17 cellular contexts compared by ENCODE assay signal in the genomic region with DNA sequence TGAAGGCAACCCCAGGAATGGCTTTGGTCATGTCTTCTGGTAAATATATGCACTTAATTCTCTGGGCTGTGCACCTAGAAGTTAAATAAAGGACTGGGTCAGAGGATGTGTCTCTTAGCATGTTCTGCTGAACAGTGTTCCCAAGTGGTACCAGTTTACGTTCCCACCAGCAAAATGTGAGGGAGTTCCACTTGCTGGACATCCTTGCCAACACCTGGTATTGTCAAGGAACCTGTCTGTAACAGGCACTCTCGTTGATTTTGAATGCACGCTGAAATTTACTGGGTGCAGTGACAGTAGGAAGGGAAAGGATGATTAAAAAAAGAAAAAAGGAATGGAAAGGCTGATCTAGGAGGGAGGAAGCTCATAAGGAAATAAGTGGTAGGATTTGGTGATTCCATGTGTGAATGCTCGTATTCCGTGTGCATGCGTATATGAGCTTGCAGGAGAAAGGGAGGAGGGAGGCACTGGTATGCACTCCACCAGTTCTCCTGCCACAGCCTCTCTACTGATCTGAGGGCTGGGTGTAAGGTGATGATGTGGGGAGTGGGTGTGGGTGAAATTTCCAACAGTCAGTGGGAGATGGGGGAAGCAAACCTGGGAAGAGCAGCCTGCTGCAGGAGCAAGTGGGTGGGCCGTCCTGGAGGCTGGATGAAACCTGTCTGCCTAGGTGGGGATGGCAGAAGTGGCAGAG. TPM values are rescaled to one million over a fixed set of nuclear protein-coding genes. Genes with fewer than 3 reads are reported as not detected.
DNase-seq lines count a peak whose midpoint lies in the region; ATAC-seq, FAIRE-seq and TF ChIP-seq lines count a peak whose summit lies in the region.
"Had no signal": no experiment of that assay in that cellular context is flagged by ENCODE, and none has a peak within 500 bp of the region (broad histone marks: within the 10 kb centered on the region; RNA-seq: fewer than 3 reads in every experiment).

No MANE protein-coding gene starts in this region.

- H2BK5ac ChIP-seq in IMR-90 (ENCODE audit: low read depth, low read length, poor library complexity, severe bottlenecking), result peak overlapping the region; percentile 82

- H3K4me3 Mint-ChIP-seq in CD4-positive, alpha-beta memory T cell, result peak overlapping the region in 7 of 8 donors; percentile 31 to 87 (median 56)
- H3K4me3 Mint-ChIP-seq in central memory CD8-positive, alpha-beta T cell, result peak overlapping the region; percentile 29
- no peak overlapping the region for H3K4me3 Mint-ChIP-seq in nephron progenitor cell
- H3K4me3 Mint-ChIP-seq: brain had no signal

- peaks cover 8 to 79% of the 10 kb centered on the region in 2 experiments; a peak in 3 of 4 replicates for H3K79me1 ChIP-seq in IMR-90 (ENCODE audit: low read depth in 1 of 2, low read length in 2 of 2)

- H3K27ac Mint-ChIP-seq in CD4-positive, alpha-beta memory T cell, result peak overlapping the region; percentile 77 to 97 (median 91)
- peak overlapping the region; percentile 72 for H3K27ac Mint-ChIP-seq in central memory CD8-positive, alpha-beta T cell (ENCODE audit: low read depth)
- peak overlapping the region; percentile 26 for H3K27ac Mint-ChIP-seq in nephron progenitor cell

- no peak for TF ChIP-seq RAD21 in IMR-90 (IDR thresholded peaks at IDR 0.05; ENCODE audit: low read length)

- no peak overlapping the region for H3K4ac ChIP-seq in IMR-90 (ENCODE audit: low read depth, low read length)

- peak overlapping the region; percentile 70 for H2AK5ac ChIP-seq in IMR-90 (ENCODE audit: low read depth, low read length)

- peaks cover 81% of the 10 kb centered on the region for H3K4me1 ChIP-seq in CD4-positive, alpha-beta memory T cell (ENCODE audit: insufficient read depth, low read length)
- H3K4me1 ChIP-seq in IMR-90 (ENCODE audit: control insufficient read depth, insufficient read depth, low read length), result peaks cover 39% of the 10 kb centered on the region
- peaks cover 3 to 5% of the 10 kb centered on the region in 2 donors for H3K4me1 ChIP-seq in small intestine (ENCODE audit: control insufficient read depth in 2 of 2, insufficient read depth in 1 of 2, low read depth in 1 of 2, low read length in 1 of 2)

- no peak overlapping the region for H4K8ac ChIP-seq in IMR-90 (ENCODE audit: low read depth in 2 of 2, low read length in 2 of 2)

- no peak overlapping the region for H3K4me2 ChIP-seq in IMR-90 (ENCODE audit: low read depth, low read length)

- no peak for TF ChIP-seq POLR2A in IMR-90 (IDR thresholded peaks at IDR 0.05; ENCODE audit: low read depth, low read length)

- no peak overlapping the region for H4K91ac ChIP-seq in IMR-90 (ENCODE audit: insufficient read depth, low read depth, low read length)

- WGBS in IMR-90 (ENCODE audit: extremely low coverage in 2 of 2, insufficient read length in 1 of 2), 2 experiments, result 100% methylated on average over 3 of the region's 7 CpGs; no CpG with 5 or more reads in 1 of the 2 experiments
- 90 to 96% (median 90%) methylated on average over 7 of the region's 7 CpGs for WGBS in small intestine, 3 donors

- peaks cover 13% of the 10 kb centered on the region for H3K36me3 ChIP-seq in CD4-positive, alpha-beta memory T cell (ENCODE audit: insufficient read depth, low read length)
- H3K36me3 ChIP-seq in IMR-90 (ENCODE audit: control insufficient read depth, insufficient read depth, low read length), result peaks cover 28% of the 10 kb centered on the region
- peaks cover 3 to 5% of the 10 kb centered on the region in 2 donors for H3K36me3 ChIP-seq in small intestine (ENCODE audit: control insufficient read depth in 2 of 2, insufficient read depth in 2 of 2, low read length in 2 of 2)

- TF ChIP-seq CTCF in IMR-90 (conservative IDR thresholded peaks at IDR 0.05; ENCODE audit: low read depth, low read length) (no peak), nephron progenitor cell (IDR thresholded peaks at IDR 0.05) (no peak)

- no peak overlapping the region for H3K18ac ChIP-seq in IMR-90 (ENCODE audit: low read depth, low read length)

- H2AFZ ChIP-seq in IMR-90 (replicated peaks; ENCODE audit: low read length, poor library complexity), result no peak overlapping the region

- no peak overlapping the region for H2BK120ac ChIP-seq in IMR-90 (ENCODE audit: low read depth, low read length)

- no peak overlapping the region; the same call in 1 of the 2 replicates for H3K14ac ChIP-seq in IMR-90 (replicated peaks; ENCODE audit: low read depth, low read length)

- FAIRE-seq in small intestine (lab: Jason Lieb, UNC), result no peak

- H3K27me3 Mint-ChIP-seq in CD4-positive, alpha-beta memory T cell, result no peaks in the 10 kb centered on the region
- no peaks in the 10 kb centered on the region for H3K27me3 Mint-ChIP-seq in central memory CD8-positive, alpha-beta T cell
- H3K27me3 Mint-ChIP-seq in nephron progenitor cell (ENCODE audit: low read depth, poor library complexity), result no peaks in the 10 kb centered on the region
- H3K27me3 Mint-ChIP-seq: brain had no signal

- peaks cover 87% of the 10 kb centered on the region for H4K20me1 ChIP-seq in IMR-90 (ENCODE audit: insufficient read depth, low read length)

- H3K56ac ChIP-seq in IMR-90 (ENCODE audit: extremely low read depth, insufficient read depth, low read length), result no peak overlapping the region

- no peak overlapping the region for H2BK20ac ChIP-seq in IMR-90 (ENCODE audit: low read depth, low read length)

- no peak for DNase-seq in CD4-positive, alpha-beta memory T cell
- DNase-seq in IMR-90 (no peak), nephron progenitor cell (no peak), germinal center (ENCODE audit: low spot score) (no peak), small intestine (no peak)
- DNase-seq in central memory CD8-positive, alpha-beta T cell (ENCODE audit: low spot score in 2 of 2), result no peak
- DNase-seq: activated T-cell treated with anti-CD3 and anti-CD28 coated beads, Interleukin-2, amount 50 U/mL, for 48 hours; COR-L47; glutamatergic neuron; left colon; NCI-H1048; NCI-H2171; NK-92 treated with Interleukin-12 subunit alpha and Interleukin-12 subunit beta, amount 100 ng/mL, for 24 hours; SHP77 treated with DMSO at 0.1 percent for 48 hours had no signal

- H3K23ac ChIP-seq in IMR-90 (ENCODE audit: low read depth, low read length), result peak overlapping the region; percentile 76; the same call in 1 of the 2 replicates

- no peaks in the 10 kb centered on the region for H3K9me3 ChIP-seq in CD4-positive, alpha-beta memory T cell (ENCODE audit: control insufficient read depth in 1 of 2, low read length in 2 of 2)
- H3K9me3 ChIP-seq in IMR-90 (ENCODE audit: control insufficient read depth, insufficient read depth, low read length) (no peaks in the 10 kb centered on the region), small intestine (ENCODE audit: control insufficient read depth, low read depth) (no peaks in the 10 kb centered on the region)

- ATAC-seq in IMR-90 (ENCODE audit: low read depth) (no peak), HG03457 (IDR thresholded peaks at IDR 0.05; ENCODE audit: unreplicated experiment) (no peak)
- ATAC-seq in central memory CD8-positive, alpha-beta T cell (replicated peaks; ENCODE audit: extremely low read depth, poor library complexity, severe bottlenecking), result no peak
- ATAC-seq: left colon, sciatic nerve had no signal

- no peak overlapping the region for H2BK15ac ChIP-seq in IMR-90 (ENCODE audit: low read depth, low read length)

- peaks cover 29 to 46% of the 10 kb centered on the region in 2 donors for H3K36me3 Mint-ChIP-seq in CD4-positive, alpha-beta memory T cell
- H3K36me3 Mint-ChIP-seq in central memory CD8-positive, alpha-beta T cell (ENCODE audit: insufficient read depth), result peaks cover 38% of the 10 kb centered on the region
- peaks cover 30% of the 10 kb centered on the region for H3K36me3 Mint-ChIP-seq in nephron progenitor cell (ENCODE audit: low read depth)

- H4K5ac ChIP-seq in IMR-90 (ENCODE audit: low read depth, low read length), result no peak overlapping the region

- peaks cover 55% of the 10 kb centered on the region for H3K9me1 ChIP-seq in IMR-90 (ENCODE audit: insufficient read depth, low read length)

- H3K9ac ChIP-seq in IMR-90 (ENCODE audit: low read depth, low read length), result no peak overlapping the region

- POLR2A ChIA-PET in CD4-positive, alpha-beta memory T cell (lab: Charles Lee; ENCODE audit: partially characterized antibody), result interaction anchor here (1.6 to 2.4 kb wide), 2 partner anchors 15 to 47 kb away, joined by 7 to 12 read pairs; a partner anchor contains a TSS
- POLR2A ChIA-PET in IMR-90 (lab: Charles Lee; ENCODE audit: unreplicated experiment), result no interaction called here

- no peaks in the 10 kb centered on the region for H3K9me3 Mint-ChIP-seq in CD4-positive, alpha-beta memory T cell
- H3K9me3 Mint-ChIP-seq in central memory CD8-positive, alpha-beta T cell, result no peaks in the 10 kb centered on the region
- H3K9me3 Mint-ChIP-seq in nephron progenitor cell, result no peaks in the 10 kb centered on the region
- H3K9me3 Mint-ChIP-seq: brain had no signal

- H3K27ac ChIP-seq in CD4-positive, alpha-beta memory T cell (ENCODE audit: low read depth, low read length), result no peak overlapping the region
- peak overlapping the region; percentile 0; the same call in 1 of the 2 replicates for H3K27ac ChIP-seq in IMR-90 (ENCODE audit: insufficient read depth, low read length)
- H3K27ac ChIP-seq in small intestine (ENCODE audit: low read depth in 1 of 2, low read length in 1 of 2), result no peak overlapping the region

- dilution Hi-C loops in IMR-90 (cut with HindIII; ENCODE audit: low sequenced_read_pairs, unreplicated experiment), result no loop called here

- H2AK9ac ChIP-seq in IMR-90 (replicated peaks; ENCODE audit: low read depth, low read length, poor library complexity), result peak overlapping the region; percentile 15

- BruUV-seq in IMR-90 (replicated peaks; lab: Mats Ljungman, UMichigan), result no TSS peak

- CTCF ChIA-PET in CD4-positive, alpha-beta memory T cell (lab: Charles Lee; ENCODE audit: partially characterized antibody), result interaction anchor here (0.9 kb wide), 1 partner anchor 11 kb away, joined by 3 read pairs; no protein-coding TSS in a partner anchor
- CTCF ChIA-PET in IMR-90 (lab: Yijun Ruan, JAX), result no interaction called here

- intact Hi-C loops in CD4-positive, alpha-beta memory T cell (cut with micrococcal nuclease), result loop anchor here (5.0 kb wide), 1 partner anchor 35 kb away; no protein-coding TSS in a partner anchor
- intact Hi-C loops in IMR-90 (cut with micrococcal nuclease), result no loop called here

- no peaks in the 10 kb centered on the region for H3K27me3 ChIP-seq in CD4-positive, alpha-beta memory T cell (ENCODE audit: insufficient read depth, low read length)
- no peaks in the 10 kb centered on the region for H3K27me3 ChIP-seq in IMR-90 (ENCODE audit: control insufficient read depth, insufficient read depth, low read length)
- H3K27me3 ChIP-seq in small intestine (ENCODE audit: control insufficient read depth in 2 of 2, insufficient read depth in 2 of 2, low read length in 2 of 2), result no peaks in the 10 kb centered on the region

- in situ Hi-C loops in IMR-90 (cut with MboI; ENCODE audit: low sequenced_read_pairs), result no loop called here

- peaks cover 54 to 83% (median 69%) of the 10 kb centered on the region in 4 donors for H3K4me1 Mint-ChIP-seq in CD4-positive, alpha-beta memory T cell
- peaks cover 78% of the 10 kb centered on the region for H3K4me1 Mint-ChIP-seq in central memory CD8-positive, alpha-beta T cell
- H3K4me1 Mint-ChIP-seq in nephron progenitor cell, result peaks cover 54% of the 10 kb centered on the region

- no peak overlapping the region for H3K4me3 ChIP-seq in CD4-positive, alpha-beta memory T cell (ENCODE audit: low read length in 2 of 2)
- H3K4me3 ChIP-seq in IMR-90 (ENCODE audit: insufficient read depth, low read depth, low read length) (no peak overlapping the region), small intestine (ENCODE audit: low read depth in 1 of 2, low read length in 2 of 2) (no peak overlapping the region)

RNA-seq across cellular contexts. Expression of a gene that starts 14.9 kb away (rescaled TPM):
- total RNA-seq in CD4-positive, alpha-beta memory T cell, result 100 to 1,000 TPM; 225 to 237 TPM
- polyA plus RNA-seq in CD4-positive, alpha-beta memory T cell, result 10 to 100 TPM; 15.6 to 86.8 TPM
- 19.0 and 22.8 TPM in 2 replicates for total RNA-seq in IMR-90 (2012; rRNA removed)
- polyA plus RNA-seq in IMR-90 (2012; rRNA removed) (68.8 and 71.5 TPM in 2 replicates), small intestine (100 to 1,000 TPM in 1 of 3 donors, 10 to 100 TPM in 2; 56.6 to 106 (median 96.7) TPM)
- polyA plus RNA-seq in IMR-90 (2012; cell fraction: cytosol; rRNA removed), result 43.1 and 81.0 TPM in 2 replicates
- 269 and 514 TPM in 2 replicates for polyA plus RNA-seq in IMR-90 (2012; cell fraction: nucleus; rRNA removed; ENCODE audit: low replicate concordance)

RNA-seq across cellular contexts. Expression of a gene that starts 26.7 kb away (rescaled TPM):
- 10 to 100 TPM; 60.2 to 63.1 TPM for total RNA-seq in CD4-positive, alpha-beta memory T cell
- 10 to 100 TPM; 19.4 to 23.9 TPM for polyA plus RNA-seq in CD4-positive, alpha-beta memory T cell
- 25.8 and 27.1 TPM in 2 replicates for total RNA-seq in IMR-90 (2012; rRNA removed)
- 28.7 and 30.1 TPM in 2 replicates for polyA plus RNA-seq in IMR-90 (2012; rRNA removed)
- polyA plus RNA-seq in IMR-90 (2012; cell fraction: cytosol; rRNA removed), result 14.3 and 46.6 TPM in 2 replicates
- polyA plus RNA-seq in IMR-90 (2012; cell fraction: nucleus; rRNA removed; ENCODE audit: low replicate concordance), result 70.3 and 122 TPM in 2 replicates
- 10 to 100 TPM in 1 of 3 donors, 1 to 10 TPM in 2; 5.9 to 10.3 (median 6.9) TPM for polyA plus RNA-seq in small intestine

Comparison
In these comparisons a context has a peak if more than half of its experiments do, and no peak if none do; other contexts are left out.
1. H3K27ac Mint-ChIP-seq: peak in every context shown above with its lines; median percentile 91 in CD4-positive, alpha-beta memory T cell; 72 in central memory CD8-positive, alpha-beta T cell; 26 in nephron progenitor cell.